In the genomic region with DNA sequence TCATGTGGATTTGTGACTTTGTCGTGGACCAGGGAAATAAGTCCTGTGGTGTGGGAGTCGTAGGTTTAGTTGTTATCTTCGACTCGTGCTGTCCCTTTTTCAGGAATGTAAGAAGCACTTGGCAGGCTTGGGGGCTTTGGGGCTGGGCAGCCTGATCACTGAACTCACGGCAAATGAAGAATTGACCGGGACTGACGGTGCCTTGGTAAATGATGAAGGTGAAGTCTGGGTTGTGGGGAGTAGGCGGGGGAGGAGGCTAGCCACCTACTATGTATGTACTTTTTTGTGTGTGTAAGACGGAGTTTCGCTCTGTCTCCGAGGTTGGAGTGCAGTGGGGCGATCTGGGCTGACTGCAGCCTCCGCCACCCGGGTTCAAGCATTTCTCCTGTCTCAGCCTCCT, we compare ENCODE assay signal across 8 cellular contexts. TPM values are rescaled to one million over a fixed set of nuclear protein-coding genes. Genes with fewer than 3 reads are reported as not detected.
DNase-seq lines count a peak whose midpoint lies in the region; ATAC-seq, FAIRE-seq and TF ChIP-seq lines count a peak whose summit lies in the region.

No MANE protein-coding gene starts in this region.

- no peaks in the 10 kb centered on the region for H3K9me3 ChIP-seq in CD8-positive, alpha-beta memory T cell (ENCODE audit: low read length)
- H3K9me3 ChIP-seq in RWPE2 (ENCODE audit: severe bottlenecking), result no peaks in the 10 kb centered on the region
- H3K9me3 ChIP-seq in H1 (ENCODE audit: insufficient read depth in 2 of 2, low read depth in 1 of 2, low read length in 1 of 2), result no peaks in the 10 kb centered on the region
- no peaks in the 10 kb centered on the region for H3K9me3 ChIP-seq in pancreas

- TF ChIP-seq POLR2A in H1 (IDR thresholded peaks at IDR 0.05; ENCODE audit: control extremely low read depth in 1 of 2, low read depth in 2 of 2, low read length in 2 of 2), result no peak

- peak overlapping the region; percentile 91 for H3K27ac ChIP-seq in CD8-positive, alpha-beta memory T cell (ENCODE audit: low read depth, low read length)
- H3K27ac ChIP-seq in RWPE2 (ENCODE audit: poor library complexity, severe bottlenecking), result peak overlapping the region; percentile 80
- H3K27ac ChIP-seq in H1 (ENCODE audit: low read depth, low read length), result 0 out of 2 replicates have a peak overlapping the region, but pooled peaks have one; percentile 75
- H3K27ac ChIP-seq in pancreas, result peak overlapping the region in 1 of 4 donors; percentile 78

- H3K4me1 Mint-ChIP-seq in CD8-positive, alpha-beta memory T cell, result peaks cover 33 to 39% (median 36%) of the 10 kb centered on the region in 3 donors

- no peak for TF ChIP-seq EP300 in H1 (IDR thresholded peaks at IDR 0.05; ENCODE audit: borderline replicate concordance in 1 of 2, low read depth in 2 of 2, low read length in 2 of 2)

- H3K9ac ChIP-seq in H1 (replicated peaks in 1 of 4; ENCODE audit: extremely low read depth in 1 of 4, low read depth in 3 of 4, low read length in 3 of 4), result peak overlapping the region; percentile 20 to 87 (median 82); a peak in 6 of 7 replicates

- H4K8ac ChIP-seq in H1 (ENCODE audit: extremely low read depth, insufficient read depth, low read length), result no peak overlapping the region

- H3K23me2 ChIP-seq in H1 (ENCODE audit: low read depth, low read length), result peaks cover 10% of the 10 kb centered on the region

- H3K79me1 ChIP-seq in H1 (ENCODE audit: low read depth, low read length), result no peaks in the 10 kb centered on the region

- no peak for ATAC-seq in RWPE2 (ENCODE audit: low read depth)
- no peak for ATAC-seq in pancreas
- no peak for ATAC-seq in GM21529 (IDR thresholded peaks at IDR 0.05; ENCODE audit: unreplicated experiment)
- no peak for ATAC-seq in GM21360 (IDR thresholded peaks at IDR 0.05; ENCODE audit: unreplicated experiment)

- no peak overlapping the region for H2AFZ ChIP-seq in H1 (ENCODE audit: low read length)

- H3K36me3 ChIP-seq in CD8-positive, alpha-beta memory T cell (ENCODE audit: insufficient read depth, low read length), result peaks cover 8% of the 10 kb centered on the region
- H3K36me3 ChIP-seq in RWPE2 (ENCODE audit: low read depth) (peaks cover 35% of the 10 kb centered on the region), H1 (ENCODE audit: control insufficient read depth in 2 of 4, insufficient read depth in 4 of 4, low read length in 3 of 4) (peaks cover 0 to 12% (median 4%) of the 10 kb centered on the region in 4 experiments; a peak in 4 of 8 replicates), pancreas (peaks cover 0 to 6% (median 0%) of the 10 kb centered on the region in 3 donors)

- H3K23ac ChIP-seq in H1 (ENCODE audit: insufficient read length), result no peak overlapping the region

- H3K36me3 Mint-ChIP-seq in CD8-positive, alpha-beta memory T cell, result peaks cover 0 to 43% (median 0%) of the 10 kb centered on the region in 3 donors

- H4K20me1 ChIP-seq in H1 (replicated peaks in 1 of 2; ENCODE audit: control insufficient read depth in 1 of 2, insufficient read depth in 2 of 2, low read length in 2 of 2), result no peaks in the 10 kb centered on the region

- H4K5ac ChIP-seq in H1 (ENCODE audit: insufficient read length, low read depth, low read length), result no peak overlapping the region

- H3K4me3 ChIP-seq in CD8-positive, alpha-beta memory T cell (ENCODE audit: low read length), result peak overlapping the region; percentile 93
- H3K4me3 ChIP-seq in RWPE2 (ENCODE audit: severe bottlenecking) (peak overlapping the region; percentile 54), H1 (ENCODE audit: extremely low read depth in 1 of 4, insufficient read depth in 2 of 4, low read depth in 3 of 4, low read length in 4 of 4) (peak overlapping the region; percentile 51 to 95 (median 90)), pancreas (peak overlapping the region in 3 of 4 donors; percentile 51 to 59 (median 53))

- H2BK120ac ChIP-seq in H1 (replicated peaks; ENCODE audit: low read depth, low read length), result no peak overlapping the region

- WGBS in H1 (ENCODE audit: extremely low coverage in 1 of 2, insufficient coverage in 1 of 2, insufficient read length in 1 of 2, insufficient replicate concordance in 2 of 2, low coverage in 1 of 2, low lambda C conversion rate in 2 of 2, missing lambda C conversion rate in 1 of 2), 2 experiments, result 39% methylated on average over 12 of the region's 14 CpGs; no CpG with 5 or more reads in 1 of the 2 experiments
- 20 to 49% methylated on average over 14 of the region's 14 CpGs for WGBS in pancreas, 2 donors

- no peaks in the 10 kb centered on the region for H3K27me3 ChIP-seq in CD8-positive, alpha-beta memory T cell (ENCODE audit: insufficient read depth, low read length, poor library complexity, severe bottlenecking)
- H3K27me3 ChIP-seq in RWPE2 (ENCODE audit: insufficient read depth, poor library complexity, severe bottlenecking), result no peaks in the 10 kb centered on the region
- H3K27me3 ChIP-seq in H1 (replicated peaks in 1 of 4; ENCODE audit: control insufficient read depth in 3 of 4, extremely low read depth in 1 of 4, insufficient read depth in 3 of 4, low read length in 3 of 4), result no peaks in the 10 kb centered on the region
- no peaks in the 10 kb centered on the region for H3K27me3 ChIP-seq in pancreas

- no peak overlapping the region for H4K91ac ChIP-seq in H1 (replicated peaks; ENCODE audit: insufficient read length, low read length)

- H2BK20ac ChIP-seq in H1 (ENCODE audit: low read length), result no peak overlapping the region

- H3K79me2 ChIP-seq in H1 (ENCODE audit: control insufficient read depth in 1 of 2, insufficient read depth in 2 of 2, low read length in 2 of 2), result peaks cover 5 to 38% of the 10 kb centered on the region in 2 experiments; a peak in 3 of 4 replicates

- H2BK12ac ChIP-seq in H1 (ENCODE audit: low read depth, low read length), result no peak overlapping the region

- peak overlapping the region; percentile 87; the same call in 1 of the 2 replicates for H2BK5ac ChIP-seq in H1 (ENCODE audit: low read depth, low read length)

- peak overlapping the region; percentile 93 to 96 for H3K4me2 ChIP-seq in H1 (ENCODE audit: insufficient read depth in 1 of 2, low read depth in 2 of 2, low read length in 2 of 2)

- POLR2A ChIA-PET in CD8-positive, alpha-beta memory T cell (lab: Charles Lee), result interaction anchor here (2.3 to 2.6 kb wide), 3 partner anchors 84 to 185 kb away, joined by 24 to 32 read pairs (median 30); partner anchors contain the start of genes NONO and ZMYM3
- POLR2A ChIA-PET in H1 (lab: Charles Lee; ENCODE audit: partially characterized antibody), result interaction anchor here (1.5 to 3.3 kb wide), 3 partner anchors 78 to 155 kb away, joined by 3 to 19 read pairs (median 7); partner anchors contain the start of gene NONO

- H3K4ac ChIP-seq in H1 (replicated peaks; ENCODE audit: insufficient read length, low read depth, low read length), result no peak overlapping the region

- H3K56ac ChIP-seq in H1 (replicated peaks; ENCODE audit: insufficient read length, low read depth, low read length), result no peak overlapping the region

- no peak for TF ChIP-seq RAD21 in H1 (IDR thresholded peaks at IDR 0.05 in 1 of 2, conservative IDR thresholded peaks at IDR 0.05 in 1 of 2; ENCODE audit: low read depth in 2 of 2, low read length in 2 of 2)

- H3K27me3 Mint-ChIP-seq in CD8-positive, alpha-beta memory T cell, result peaks cover 0 to 2% of the 10 kb centered on the region in 2 donors

- H3K4me1 ChIP-seq in CD8-positive, alpha-beta memory T cell (ENCODE audit: insufficient read depth, low read length), result peaks cover 19% of the 10 kb centered on the region
- H3K4me1 ChIP-seq in RWPE2 (ENCODE audit: insufficient read depth, poor library complexity, severe bottlenecking) (no peaks in the 10 kb centered on the region), H1 (replicated peaks in 1 of 4; ENCODE audit: control insufficient read depth in 3 of 4, insufficient read depth in 4 of 4, low read length in 3 of 4) (no peaks in the 10 kb centered on the region), pancreas (no peaks in the 10 kb centered on the region)

- peak overlapping the region; percentile 79 to 99 (median 97) for H3K27ac Mint-ChIP-seq in CD8-positive, alpha-beta memory T cell

- no peak overlapping the region for H2BK15ac ChIP-seq in H1 (ENCODE audit: low read length)

- CTCF ChIA-PET in CD8-positive, alpha-beta memory T cell (lab: Charles Lee), result interaction anchor here (2.1 kb wide), 1 partner anchor 84 kb away, joined by 8 read pairs; the partner anchor contains the start of gene NONO
- CTCF ChIA-PET in H1 (lab: Charles Lee; ENCODE audit: partially characterized antibody), result no interaction called here

- H3K4me3 Mint-ChIP-seq in CD8-positive, alpha-beta memory T cell, result peak overlapping the region; percentile 86 to 99 (median 97)

- TF ChIP-seq CTCF in RWPE2 (IDR thresholded peaks at IDR 0.05; ENCODE audit: poor library complexity, severe bottlenecking) (no peak), H1 (IDR thresholded peaks at IDR 0.05; ENCODE audit: control extremely low read depth in 1 of 3, insufficient read depth in 1 of 3, low read depth in 1 of 3, low read length in 3 of 3) (no peak), pancreas (IDR thresholded peaks at IDR 0.05) (no peak)

- FAIRE-seq in H1 (lab: Jason Lieb, UNC), result no peak
- no peak for FAIRE-seq in pancreas (lab: Jason Lieb, UNC)

- H3K14ac ChIP-seq in H1 (ENCODE audit: insufficient read length), result no peak overlapping the region

- DNase-seq in CD8-positive, alpha-beta memory T cell, result peak in 1 of 5 donors; percentile 11
- no peak for DNase-seq in RWPE2 (ENCODE audit: low spot score)
- no peak for DNase-seq in H1 (ENCODE audit: low read depth in 1 of 2, low spot score in 2 of 2)
- DNase-seq in pancreas, result no peak
- DNase-seq in NOMO-1 treated with dmso at 0.1 percent for 144 hours (lab: John Stamatoyannopoulos, UW; ENCODE audit: unreplicated experiment), result no peak
- no peak for DNase-seq in GM03348 (ENCODE audit: low spot score)

- no peak overlapping the region for H3K18ac ChIP-seq in H1 (ENCODE audit: extremely low read depth, low read length)

- intact Hi-C loops in pancreas (cut with DNase I), result no loop called here

- no peak overlapping the region for H2AK5ac ChIP-seq in H1 (ENCODE audit: low read depth, low read length)

- H3K9me3 Mint-ChIP-seq in CD8-positive, alpha-beta memory T cell, result peaks cover 0 to 2% (median 0%) of the 10 kb centered on the region in 5 donors

TF ChIP-seq in H1, 55 proteins besides CTCF, POLR2A, EP300 and RAD21 (continues in another document):
- TF ChIP-seq SP2 (IDR thresholded peaks at IDR 0.05; ENCODE audit: low read length) (no peak), CREB1 (IDR thresholded peaks at IDR 0.05) (no peak)

RNA-seq across cellular contexts. Expression of gene TAF1, which starts 1.2 kb away (rescaled TPM):
- total RNA-seq in CD8-positive, alpha-beta memory T cell, result 10 to 100 TPM; 34.0 to 34.7 TPM
- 9.0 TPM for polyA plus RNA-seq in CD8-positive, alpha-beta memory T cell
- total RNA-seq in H1 (2021; fragmentation: NEBNext Ultra II Directional; extraction: Animal tissue kit (Norgen Biotek cat#: 25700)), result 30.2 and 30.3 TPM in 2 replicates
- polyA plus RNA-seq in H1 (2011; rRNA removed) (5.6 and 6.3 TPM in 2 replicates), pancreas (10 to 100 TPM in 1 of 2 donors, 1 to 10 TPM in 1; 9.8 to 11.8 TPM)
- 13.9 TPM for polyA plus RNA-seq in H1 (2011; cell fraction: cytosol; rRNA removed)
- polyA plus RNA-seq in H1 (2011; cell fraction: nucleus; rRNA removed), result 11.8 TPM
- 14.4 to 20.0 TPM (median 18.4 TPM) in 4 replicates for polyA plus RNA-seq in H1 (2012, experiment 1 of 2)
- 0.84 TPM for polyA plus RNA-seq in H1 (2012, experiment 2 of 2)
- polyA plus RNA-seq in H1 (2013, experiment 1 of 2), result 13.9 TPM
- 11.4 TPM for polyA plus RNA-seq in H1 (2013, experiment 2 of 2)
- 24.9 and 42.9 TPM in 2 replicates for polyA minus RNA-seq in H1 (2011; rRNA and poly(A)+ RNA removed)
- 25.0 TPM for polyA minus RNA-seq in H1 (2011; cell fraction: cytosol; rRNA and poly(A)+ RNA removed)
- polyA minus RNA-seq in H1 (2011; cell fraction: nucleus; rRNA and poly(A)+ RNA removed), result 55.3 TPM
- total RNA-seq in pancreas, result 10 to 100 TPM; 13.5 to 23.2 (median 17.0) TPM
